In the genomic region with DNA sequence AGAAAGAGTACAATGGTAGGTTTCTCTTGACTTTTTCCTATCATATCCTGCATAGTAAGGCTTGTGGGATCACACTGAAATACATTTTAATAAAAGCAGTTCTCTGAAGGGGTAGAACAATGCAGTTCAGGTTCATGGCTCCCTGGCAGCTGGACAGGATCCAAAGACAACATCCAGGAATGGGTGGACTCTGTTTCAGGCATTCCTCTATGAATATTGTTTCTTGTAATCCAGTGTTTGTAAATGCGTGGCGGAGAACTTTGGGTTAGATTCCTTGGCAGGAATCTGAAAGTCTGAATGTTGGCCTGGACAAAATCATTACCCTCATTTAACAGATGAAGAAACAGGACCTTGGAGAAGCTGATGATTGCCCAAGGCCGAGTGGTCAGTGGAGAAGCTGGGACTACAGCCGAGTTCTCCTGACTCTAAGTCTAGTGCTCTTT, we compare ENCODE assay signal across 8 cellular contexts. TPM values are rescaled to one million over a fixed set of nuclear protein-coding genes. Genes with fewer than 3 reads are reported as not detected.
DNase-seq lines count a peak whose midpoint lies in the region; ATAC-seq and TF ChIP-seq lines count a peak whose summit lies in the region.

No MANE protein-coding gene starts in this region.

- H3K27ac ChIP-seq in mucosa of rectum (ENCODE audit: low read depth in 2 of 2, low read length in 2 of 2) (peak overlapping the region; percentile 18 to 68), Peyer's patch (peak overlapping the region in 2 of 4 donors; percentile 47 to 60)

- H3K4me1 ChIP-seq in mucosa of rectum (ENCODE audit: control insufficient read depth in 2 of 2, insufficient read depth in 2 of 2, low read length in 2 of 2) (peaks cover 12 to 17% of the 10 kb centered on the region in 2 donors), Peyer's patch (peaks cover 0 to 34% (median 0%) of the 10 kb centered on the region in 4 donors)

- H3K4me3 ChIP-seq in mucosa of rectum (ENCODE audit: low read length in 2 of 2) (peak overlapping the region; percentile 13 to 23), Peyer's patch (no peak overlapping the region)

- TF ChIP-seq CTCF in Peyer's patch (IDR thresholded peaks at IDR 0.05) = no peak
- no peak for TF ChIP-seq CTCF in GM10248 (IDR thresholded peaks at IDR 0.05; ENCODE audit: control extremely low read depth, extremely low read depth, low read depth, missing control alignments)

- no peaks in the 10 kb centered on the region for H3K9me3 ChIP-seq in mucosa of rectum (ENCODE audit: control insufficient read depth in 2 of 2, low read length in 2 of 2)
- no peaks in the 10 kb centered on the region for H3K9me3 ChIP-seq in Peyer's patch

- POLR2A ChIA-PET in GM10248 (lab: Yijun Ruan, JAX) = no interaction called here

- DNase-seq in AG08395 (ENCODE audit: low spot score) = peak; percentile 35
- peak; percentile 52 for DNase-seq in NCI-H1105 treated with DMSO at 0.1 percent for 48 hours (lab: John Stamatoyannopoulos, UW)
- peak; percentile 98 for DNase-seq in dermis blood vessel endothelial cell
- no peak for DNase-seq in Peyer's patch
- DNase-seq in GM10248 (ENCODE audit: extremely low spot score) = no peak

- H3K27me3 ChIP-seq in mucosa of rectum (ENCODE audit: control insufficient read depth in 2 of 2, insufficient read depth in 2 of 2, low read length in 2 of 2) (no peaks in the 10 kb centered on the region), Peyer's patch (no peaks in the 10 kb centered on the region)

- H3K36me3 ChIP-seq in mucosa of rectum (ENCODE audit: control insufficient read depth in 2 of 2, insufficient read depth in 2 of 2, low read length in 2 of 2) (no peaks in the 10 kb centered on the region), Peyer's patch (no peaks in the 10 kb centered on the region)

- ATAC-seq in HG02678 (IDR thresholded peaks at IDR 0.05; ENCODE audit: unreplicated experiment) = no peak
- ATAC-seq in GM21390 (IDR thresholded peaks at IDR 0.05; ENCODE audit: unreplicated experiment) = no peak

- CTCF ChIA-PET in GM10248 (lab: Yijun Ruan, JAX) = no interaction called here

- TF ChIP-seq POLR2A in Peyer's patch (IDR thresholded peaks at IDR 0.05) = no peak

- peak overlapping the region in 1 of 2 donors; percentile 35 for H3K9ac ChIP-seq in mucosa of rectum (ENCODE audit: low read depth in 1 of 2, low read length in 2 of 2)

RNA-seq across cellular contexts. Expression of gene SYNE2, which starts 43.5 kb away (rescaled TPM):
- total RNA-seq in dermis blood vessel endothelial cell = 93.6 and 96.3 TPM in 2 replicates
- total RNA-seq in Peyer's patch = 100 to 1,000 TPM; 106 to 243 (median 153) TPM

Comparison
In these comparisons a context has a peak if more than half of its experiments do, and no peak if none do; other contexts are left out.
1. DNase-seq: peak in AG08395 (single experiment), NCI-H1105 treated with DMSO at 0.1 percent for 48 hours (single experiment) and dermis blood vessel endothelial cell (single experiment); none in Peyer's patch (0 of 3) and GM10248 (single experiment).
2. H3K4me3 ChIP-seq: peak in mucosa of rectum (2 of 2); none in Peyer's patch (0 of 4).